20 cellular contexts compared by ENCODE assay signal in genomic region chr16:81615411-81615810, GRCh38.
"Had no signal": no experiment of that assay in that cellular context is flagged by ENCODE, and none has a peak within 500 bp of the region (broad histone marks: within the 10 kb centered on the region; RNA-seq: fewer than 3 reads in every experiment).

No MANE protein-coding gene starts in this region.

- FAIRE-seq: colon had no signal

- H3K4me2 ChIP-seq: neural progenitor cell, smooth muscle cell had no signal

- H3K36me3 ChIP-seq: breast epithelium, neural progenitor cell, sigmoid colon had no signal

- H3K9me3 ChIP-seq: breast epithelium, left lung, sigmoid colon, testis had no signal

- H3K27ac ChIP-seq: neural progenitor cell, sigmoid colon, testis had no signal

- DNase-seq: activated CD8-positive, alpha-beta memory T cell treated with anti-CD3 and anti-CD28 coated beads, Interleukin-2, amount 50 U/mL, for 48 hours; activated naive CD4-positive, alpha-beta T cell treated with Interleukin-2 at 50 U/mL for 16 hours; activated naive CD8-positive, alpha-beta T cell treated with anti-CD3 and anti-CD28 coated beads for 36 hours; activated T-cell treated with anti-CD3 and anti-CD28 coated beads, Interleukin-2, amount 50 U/mL, for 48 hours; effector memory CD4-positive, alpha-beta T cell; foreskin melanocyte; immature natural killer cell; left lung; sigmoid colon; stimulated activated CD4-positive, alpha-beta T cell treated with anti-CD3 and anti-CD28 coated beads, Interleukin-15, amount 100 ng/mL, for 24 hours; stimulated activated naive B cell treated with anti-CD40 and anti-IgM and Interleukin-4, amounts not matched to agents 10 μg/mL and 1 μg/mL and 100 μg/mL, for 72 hours; T-helper 9 cell; testis had no signal

- H3K27me3 ChIP-seq: breast epithelium, left lung, neural progenitor cell, sigmoid colon, testis had no signal

- H3K4me3 ChIP-seq: breast epithelium, left lung, lung, neural progenitor cell, sigmoid colon, smooth muscle cell, testis had no signal

- H3K9ac ChIP-seq: neural progenitor cell had no signal

- H2AFZ ChIP-seq: neural progenitor cell had no signal

- ATAC-seq: esophagus mucosa, WTC11 had no signal
